23 cellular contexts compared by ENCODE assay signal in the genomic region with DNA sequence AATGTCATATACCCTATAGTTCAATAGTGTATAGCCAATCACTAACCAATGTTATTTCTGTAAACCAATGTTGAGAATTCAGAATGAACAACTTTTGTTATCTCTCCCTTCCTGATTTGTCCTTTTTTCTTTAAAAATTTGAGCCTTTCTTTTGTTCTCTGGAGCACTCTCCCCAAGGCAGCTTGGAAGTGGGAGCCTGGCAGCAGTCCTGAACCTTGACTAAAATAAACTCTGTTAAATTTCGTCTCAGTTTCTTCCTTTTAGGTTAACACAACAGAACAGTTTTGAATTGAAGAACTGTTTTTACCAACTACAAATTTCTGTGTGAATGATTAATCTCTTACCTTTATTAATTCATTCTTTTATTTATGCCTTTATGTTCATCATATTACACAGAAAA.
"Had no signal": no experiment of that assay in that cellular context is flagged by ENCODE, and none has a peak within 500 bp of the region (broad histone marks: within the 10 kb centered on the region; RNA-seq: fewer than 3 reads in every experiment).

No MANE protein-coding gene starts in this region.

- H3K9me3 Mint-ChIP-seq: activated naive CD8-positive, alpha-beta T cell treated with anti-CD3 and anti-CD28 coated beads, Interleukin-2, amount 10 ng/mL, durations not matched to agents 7 days and 5 days; naive thymus-derived CD8-positive, alpha-beta T cell; neural progenitor cell; stimulated activated naive B cell treated with anti-CD40 and anti-IgM and Interleukin-4, amounts not matched to agents 10 μg/mL and 1 μg/mL and 100 μg/mL, for 72 hours had no signal

- H3K4me1 Mint-ChIP-seq: neural progenitor cell; stimulated activated naive B cell treated with anti-CD40 and anti-IgM and Interleukin-4, amounts not matched to agents 10 μg/mL and 1 μg/mL and 100 μg/mL, for 72 hours had no signal

- H3K27ac ChIP-seq: lower lobe of right lung, neural progenitor cell, SK-N-MC, uterus, VCaP had no signal

- H3K4me3 Mint-ChIP-seq: activated naive CD8-positive, alpha-beta T cell treated with anti-CD3 and anti-CD28 coated beads, Interleukin-2, amount 10 ng/mL, durations not matched to agents 7 days and 5 days; dendritic cell treated with granulocyte-macrophage colony-stimulating factor and Interleukin-4, amounts not matched to agents 40 ng/mL and 50 ng/mL, for 4 days; naive thymus-derived CD8-positive, alpha-beta T cell; neural progenitor cell; stimulated activated naive B cell treated with anti-CD40 and anti-IgM and Interleukin-4, amounts not matched to agents 10 μg/mL and 1 μg/mL and 100 μg/mL, for 72 hours had no signal

- H3K27ac Mint-ChIP-seq: activated naive CD8-positive, alpha-beta T cell treated with anti-CD3 and anti-CD28 coated beads, Interleukin-2, amount 10 ng/mL, durations not matched to agents 7 days and 5 days; dendritic cell treated with granulocyte-macrophage colony-stimulating factor and Interleukin-4, amounts not matched to agents 40 ng/mL and 50 ng/mL, for 4 days; neural progenitor cell; stimulated activated naive B cell treated with anti-CD40 and anti-IgM and Interleukin-4, amounts not matched to agents 10 μg/mL and 1 μg/mL and 100 μg/mL, for 72 hours had no signal

- H3K4me1 ChIP-seq: neural progenitor cell, uterus had no signal

- H3K27me3 ChIP-seq: neural progenitor cell, uterus had no signal

- H3K27me3 Mint-ChIP-seq: activated naive CD8-positive, alpha-beta T cell treated with anti-CD3 and anti-CD28 coated beads, Interleukin-2, amount 10 ng/mL, durations not matched to agents 7 days and 5 days; dendritic cell treated with granulocyte-macrophage colony-stimulating factor and Interleukin-4, amounts not matched to agents 40 ng/mL and 50 ng/mL, for 4 days; naive thymus-derived CD8-positive, alpha-beta T cell; stimulated activated naive B cell treated with anti-CD40 and anti-IgM and Interleukin-4, amounts not matched to agents 10 μg/mL and 1 μg/mL and 100 μg/mL, for 72 hours had no signal

- FAIRE-seq: endometrium, keratinocyte had no signal

- H3K4me3 ChIP-seq: lower lobe of right lung, neural progenitor cell, SK-N-MC, uterus had no signal

- DNase-seq: activated gamma-delta T cell treated with Interleukin-2 at 50 U/mL for 16 hours; activated naive CD8-positive, alpha-beta T cell treated with anti-CD3 and anti-CD28 coated beads, Interleukin-2, amount 10 ng/mL, durations not matched to agents 7 days and 5 days; effector CD4-positive, alpha-beta T cell; erythroblast; foreskin fibroblast; left colon; lower lobe of right lung; naive thymus-derived CD8-positive, alpha-beta T cell; retina; stimulated activated CD4-positive, alpha-beta T cell treated with anti-CD3 and anti-CD28 coated beads, Interleukin-2, amount 100 ng/mL, for 48 hours; stimulated activated CD8-positive, alpha-beta memory T cell treated with anti-CD3 and anti-CD28 coated beads, Interleukin-4, amount 100 ng/mL, for 48 hours; stimulated activated naive B cell treated with anti-CD40 and anti-IgM and Interleukin-4, amounts not matched to agents 10 μg/mL and 1 μg/mL and 100 μg/mL, for 72 hours; substantia nigra; SW 1271; T-helper 2 cell; trophoblast cell; uterus had no signal

- H3K9me3 ChIP-seq: lower lobe of right lung, uterus had no signal

- H3K36me3 ChIP-seq: uterus had no signal
